10 cellular contexts compared by ENCODE assay signal in genomic region chr11:72308226-72309073, GRCh38.
DNase-seq lines count a peak whose midpoint lies in the region; ATAC-seq lines count a peak whose summit lies in the region.
"Had no signal": no experiment of that assay in that cellular context is flagged by ENCODE, and none has a peak within 500 bp of the region (broad histone marks: within the 10 kb centered on the region; RNA-seq: fewer than 3 reads in every experiment).

No MANE protein-coding gene starts in this region.

- in situ Hi-C loops in KBM-7 (cut with MboI; ENCODE audit: low pct_unique_long_range_greater_than_20kb, low sequenced_read_pairs): no loop called here

- no peak for ATAC-seq in HG03097 (IDR thresholded peaks at IDR 0.05; ENCODE audit: low FRiP score, unreplicated experiment)
- no peak for ATAC-seq in HG03135 (IDR thresholded peaks at IDR 0.05; ENCODE audit: unreplicated experiment)

- DNase-seq in EL (peak; percentile 92), NCI-H1694 treated with DMSO at 0.1 percent for 48 hours (lab: John Stamatoyannopoulos, UW) (peak; percentile 85), anterior cingulate cortex (lab: John Stamatoyannopoulos, UW) (peak in 37 of 58 donors; percentile 4 to 74 (median 26)), middle frontal gyrus (ENCODE audit: extremely low spot score, low spot score) (peak; percentile 23), KBM-7 (no peak), DMS53 treated with DMSO at 0.1 percent for 48 hours (lab: John Stamatoyannopoulos, UW; ENCODE audit: unreplicated experiment) (no peak)
- DNase-seq: activated T-cell treated with anti-CD3 and anti-CD28 coated beads, Interleukin-2, amount 50 U/mL, for 1 hour; left cardiac atrium had no signal

Comparison
In these comparisons a context has a peak if more than half of its experiments do, and no peak if none do; other contexts are left out.
1. DNase-seq: peak in EL (single experiment), NCI-H1694 treated with DMSO at 0.1 percent for 48 hours (single experiment), anterior cingulate cortex (37 of 58) and middle frontal gyrus (single experiment); none in KBM-7 (single experiment) and DMS53 treated with DMSO at 0.1 percent for 48 hours (single experiment).